11 cellular contexts compared by ENCODE assay signal in genomic region chr3:103295974-103296570, GRCh38.
DNase-seq lines count a peak whose midpoint lies in the region.
"Had no signal": no experiment of that assay in that cellular context is flagged by ENCODE, and none has a peak within 500 bp of the region (broad histone marks: within the 10 kb centered on the region; RNA-seq: fewer than 3 reads in every experiment).

No MANE protein-coding gene starts in this region.

- H3K4me3 ChIP-seq in effector memory CD4-positive, alpha-beta T cell (ENCODE audit: insufficient read depth, low read depth, low read length, poor library complexity, severe bottlenecking): no peak overlapping the region
- H3K4me3 ChIP-seq in CD8-positive, alpha-beta memory T cell (ENCODE audit: low read length): no peak overlapping the region
- H3K4me3 ChIP-seq: SK-N-MC had no signal

- no peak overlapping the region for H3K4me3 Mint-ChIP-seq in CD8-positive, alpha-beta memory T cell
- H3K4me3 Mint-ChIP-seq: activated naive CD8-positive, alpha-beta T cell treated with anti-CD3 and anti-CD28 coated beads, Interleukin-2, amount 50 U/mL, for 24 hours; B cell had no signal

- H3K9me3 ChIP-seq in effector memory CD4-positive, alpha-beta T cell (ENCODE audit: control insufficient read depth, low read length): no peaks in the 10 kb centered on the region
- H3K9me3 ChIP-seq in CD8-positive, alpha-beta memory T cell (ENCODE audit: low read length): no peaks in the 10 kb centered on the region

- peaks cover 0 to 5% (median 0%) of the 10 kb centered on the region in 5 donors for H3K9me3 Mint-ChIP-seq in CD8-positive, alpha-beta memory T cell

- no peaks in the 10 kb centered on the region for H3K36me3 ChIP-seq in effector memory CD4-positive, alpha-beta T cell (ENCODE audit: control insufficient read depth, insufficient read depth, low read length)
- no peaks in the 10 kb centered on the region for H3K36me3 ChIP-seq in CD8-positive, alpha-beta memory T cell (ENCODE audit: insufficient read depth, low read length)

- DNase-seq in NCI-H2081 (lab: John Stamatoyannopoulos, UW) (peak; percentile 5 to 46), NCI-H2081 treated with DMSO at 0.1 percent for 48 hours (lab: John Stamatoyannopoulos, UW) (no peak), NCI-H1436 (lab: John Stamatoyannopoulos, UW) (peak; percentile 6), cerebellar cortex (ENCODE audit: low spot score) (peak; percentile 3), retina (peak; percentile 22), HPDE6-E6E7 (ENCODE audit: extremely low spot score) (no peak)
- DNase-seq in effector memory CD4-positive, alpha-beta T cell: no peak
- no peak for DNase-seq in CD8-positive, alpha-beta memory T cell
- DNase-seq: activated naive CD8-positive, alpha-beta T cell treated with anti-CD3 and anti-CD28 coated beads, Interleukin-2, amount 50 U/mL, for 24 hours had no signal

- no peaks in the 10 kb centered on the region for H3K27me3 Mint-ChIP-seq in CD8-positive, alpha-beta memory T cell
- H3K27me3 Mint-ChIP-seq: activated naive CD8-positive, alpha-beta T cell treated with anti-CD3 and anti-CD28 coated beads, Interleukin-2, amount 50 U/mL, for 24 hours; B cell had no signal

- no peaks in the 10 kb centered on the region for H3K4me1 Mint-ChIP-seq in CD8-positive, alpha-beta memory T cell
- H3K4me1 Mint-ChIP-seq: activated naive CD8-positive, alpha-beta T cell treated with anti-CD3 and anti-CD28 coated beads, Interleukin-2, amount 50 U/mL, for 24 hours; B cell had no signal

- POLR2A ChIA-PET in CD8-positive, alpha-beta memory T cell (lab: Charles Lee): no interaction called here

- H3K27ac Mint-ChIP-seq in CD8-positive, alpha-beta memory T cell: no peak overlapping the region
- H3K27ac Mint-ChIP-seq: activated naive CD8-positive, alpha-beta T cell treated with anti-CD3 and anti-CD28 coated beads, Interleukin-2, amount 50 U/mL, for 24 hours; B cell had no signal

- CTCF ChIA-PET in CD8-positive, alpha-beta memory T cell (lab: Charles Lee): no interaction called here

- H3K36me3 Mint-ChIP-seq in CD8-positive, alpha-beta memory T cell: no peaks in the 10 kb centered on the region

- H3K27ac ChIP-seq in effector memory CD4-positive, alpha-beta T cell (ENCODE audit: insufficient read depth, low read length, poor library complexity, severe bottlenecking): no peak overlapping the region
- H3K27ac ChIP-seq in CD8-positive, alpha-beta memory T cell (ENCODE audit: low read depth, low read length): no peak overlapping the region
- H3K27ac ChIP-seq: SK-N-MC had no signal

- H3K27me3 ChIP-seq in effector memory CD4-positive, alpha-beta T cell (replicated peaks; ENCODE audit: control insufficient read depth, insufficient read depth, low read length, poor library complexity, severe bottlenecking): no peaks in the 10 kb centered on the region
- no peaks in the 10 kb centered on the region for H3K27me3 ChIP-seq in CD8-positive, alpha-beta memory T cell (ENCODE audit: insufficient read depth, low read length, poor library complexity, severe bottlenecking)

- no peaks in the 10 kb centered on the region for H3K4me1 ChIP-seq in effector memory CD4-positive, alpha-beta T cell (ENCODE audit: control insufficient read depth, insufficient read depth, low read length, poor library complexity, severe bottlenecking)
- H3K4me1 ChIP-seq in CD8-positive, alpha-beta memory T cell (ENCODE audit: insufficient read depth, low read length): no peaks in the 10 kb centered on the region

Comparison
In these comparisons a context has a peak if more than half of its experiments do, and no peak if none do; other contexts are left out.
1. DNase-seq: peak in NCI-H2081 (2 of 2), NCI-H1436 (single experiment), cerebellar cortex (single experiment) and retina (single experiment); none in NCI-H2081 treated with DMSO at 0.1 percent for 48 hours (single experiment), effector memory CD4-positive, alpha-beta T cell (0 of 3), CD8-positive, alpha-beta memory T cell (0 of 5) and HPDE6-E6E7 (single experiment).